ENCODE assay signal across 21 cellular contexts in genomic region chr2:44420725-44421124, GRCh38.
"Had no signal": no experiment of that assay in that cellular context is flagged by ENCODE, and none has a peak within 500 bp of the region (broad histone marks: within the 10 kb centered on the region; RNA-seq: fewer than 3 reads in every experiment).

No MANE protein-coding gene starts in this region.

- H3K27me3 ChIP-seq: MG63, SJSA1 had no signal

- H3K4me1 ChIP-seq: SJSA1 had no signal

- H3K36me3 ChIP-seq: MG63, SJSA1 had no signal

- ATAC-seq: HepG2 had no signal

- H3K27ac ChIP-seq: HL-60, SJSA1, SK-N-MC had no signal

- H3K4me3 ChIP-seq: MG63, SJSA1, SK-N-MC had no signal

- H3K9me3 ChIP-seq: MG63, SJSA1 had no signal

- DNase-seq: IMR-90, Karpas-422, KG1, MG63, NCI-H1092, NCI-H1105 treated with DMSO at 0.1 percent for 48 hours, NCI-H1417 treated with DMSO at 0.1 percent for 48 hours, NCI-H1694, NCI-H187 treated with DMSO at 0.1 percent for 48 hours, NCI-H2029 treated with DMSO at 0.1 percent for 48 hours, NCI-H2227 treated with DMSO at 0.1 percent for 48 hours, NCI-H524, NCI-H526 treated with DMSO at 0.1 percent for 48 hours, NCI-H774, Right ventricle myocardium superior, RPMI8226, SIG-M5 had no signal
